27 cellular contexts compared by ENCODE assay signal in genomic region chr1:80444171-80444570, GRCh38.
"Had no signal": no experiment of that assay in that cellular context is flagged by ENCODE, and none has a peak within 500 bp of the region (broad histone marks: within the 10 kb centered on the region; RNA-seq: fewer than 3 reads in every experiment).

No MANE protein-coding gene starts in this region.

- H3K27ac ChIP-seq: coronary artery, esophagus squamous epithelium, left ventricle myocardium inferior, lower lobe of right lung, neural progenitor cell, parathyroid adenoma, prostate gland, right atrium auricular region, suprapubic skin, vagina had no signal

- H3K4me1 ChIP-seq: esophagus squamous epithelium, left ventricle myocardium inferior, lower lobe of right lung, parathyroid adenoma, prostate gland, right atrium auricular region, suprapubic skin, vagina had no signal

- H3K4me3 Mint-ChIP-seq: effector memory CD8-positive, alpha-beta T cell; immature natural killer cell; memory B cell; naive thymus-derived CD4-positive, alpha-beta T cell; nephron; neural progenitor cell; stimulated activated naive B cell treated with anti-CD40 and anti-IgM and Interleukin-4, amounts not matched to agents 10 μg/mL and 1 μg/mL and 100 μg/mL, for 72 hours; stimulated activated naive CD8-positive, alpha-beta T cell treated with anti-CD3 and anti-CD28 coated beads, Interleukin-15, Interleukin-2, amounts not matched to agents 100 ng/mL and 50 ng/mL, for 24 hours had no signal

- H3K36me3 Mint-ChIP-seq: immature natural killer cell; memory B cell; naive thymus-derived CD4-positive, alpha-beta T cell; neural progenitor cell; stimulated activated naive B cell treated with anti-CD40 and anti-IgM and Interleukin-4, amounts not matched to agents 10 μg/mL and 1 μg/mL and 100 μg/mL, for 72 hours had no signal

- H3K27ac Mint-ChIP-seq: effector memory CD8-positive, alpha-beta T cell; immature natural killer cell; memory B cell; naive thymus-derived CD4-positive, alpha-beta T cell; nephron; neural progenitor cell; stimulated activated naive B cell treated with anti-CD40 and anti-IgM and Interleukin-4, amounts not matched to agents 10 μg/mL and 1 μg/mL and 100 μg/mL, for 72 hours; stimulated activated naive CD8-positive, alpha-beta T cell treated with anti-CD3 and anti-CD28 coated beads, Interleukin-15, Interleukin-2, amounts not matched to agents 100 ng/mL and 50 ng/mL, for 24 hours had no signal

- H3K36me3 ChIP-seq: esophagus squamous epithelium, left ventricle myocardium inferior, lower lobe of right lung, neural progenitor cell, prostate gland, right atrium auricular region, suprapubic skin, vagina had no signal

- H2AFZ ChIP-seq: neural progenitor cell, parathyroid adenoma had no signal

- H3K27me3 ChIP-seq: esophagus squamous epithelium, neural progenitor cell, right atrium auricular region, suprapubic skin, vagina had no signal

- FAIRE-seq: endometrium, frontal cortex had no signal

- H3K9me3 ChIP-seq: esophagus squamous epithelium, left ventricle myocardium inferior, lower lobe of right lung, prostate gland, right atrium auricular region, suprapubic skin, vagina had no signal

- H3K4me1 Mint-ChIP-seq: immature natural killer cell; naive thymus-derived CD4-positive, alpha-beta T cell; nephron; stimulated activated naive B cell treated with anti-CD40 and anti-IgM and Interleukin-4, amounts not matched to agents 10 μg/mL and 1 μg/mL and 100 μg/mL, for 72 hours had no signal

- H3K9me3 Mint-ChIP-seq: memory B cell; nephron; neural progenitor cell; stimulated activated naive B cell treated with anti-CD40 and anti-IgM and Interleukin-4, amounts not matched to agents 10 μg/mL and 1 μg/mL and 100 μg/mL, for 72 hours had no signal

- H3K4me2 ChIP-seq: neural progenitor cell had no signal

- H3K27me3 Mint-ChIP-seq: effector memory CD8-positive, alpha-beta T cell; memory B cell; naive thymus-derived CD4-positive, alpha-beta T cell; stimulated activated naive B cell treated with anti-CD40 and anti-IgM and Interleukin-4, amounts not matched to agents 10 μg/mL and 1 μg/mL and 100 μg/mL, for 72 hours; stimulated activated naive CD8-positive, alpha-beta T cell treated with anti-CD3 and anti-CD28 coated beads, Interleukin-15, Interleukin-2, amounts not matched to agents 100 ng/mL and 50 ng/mL, for 24 hours had no signal

- H3K9ac ChIP-seq: neural progenitor cell, parathyroid adenoma had no signal

- H3K4me3 ChIP-seq: coronary artery, esophagus squamous epithelium, left ventricle myocardium inferior, lower lobe of right lung, neural progenitor cell, prostate gland, right atrium auricular region, suprapubic skin, vagina had no signal

- H3K79me2 ChIP-seq: parathyroid adenoma had no signal

- DNase-seq: dermis blood vessel endothelial cell; effector memory CD8-positive, alpha-beta T cell; erythroblast; esophagus squamous epithelium; hypothalamus; immature natural killer cell; islet precursor cell; kidney glomerular epithelial cell; left colon; left ventricle myocardium inferior; lower lobe of right lung; naive thymus-derived CD4-positive, alpha-beta T cell; stimulated activated CD4-positive, alpha-beta T cell treated with anti-CD3 and anti-CD28 coated beads, Interleukin-2, amount 100 ng/mL, for 48 hours; stimulated activated naive B cell treated with anti-CD40 and anti-IgM and Interleukin-4, amounts not matched to agents 10 μg/mL and 1 μg/mL and 100 μg/mL, for 72 hours; trophoblast cell had no signal
